In the genomic region with DNA sequence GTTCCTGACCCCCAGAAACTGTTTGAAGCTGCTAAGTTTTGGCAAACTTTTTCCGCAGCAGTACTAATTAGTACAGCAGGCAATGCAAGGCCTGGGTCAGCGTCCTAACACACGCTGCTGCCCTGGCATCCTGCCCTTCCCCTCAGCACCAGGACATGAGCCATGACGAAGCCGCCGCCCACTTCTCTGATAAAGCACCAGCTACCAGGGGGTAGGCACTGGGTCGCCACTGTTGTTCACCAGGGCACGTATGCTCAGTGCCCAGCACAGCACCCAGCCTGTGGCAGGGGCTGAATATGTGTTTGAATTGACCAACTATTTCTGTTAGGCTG, we compare ENCODE assay signal across 19 cellular contexts. TPM values are rescaled to one million over a fixed set of nuclear protein-coding genes. Genes with fewer than 3 reads are reported as not detected.
DNase-seq lines count a peak whose midpoint lies in the region; ATAC-seq, FAIRE-seq and TF ChIP-seq lines count a peak whose summit lies in the region.
"Had no signal": no experiment of that assay in that cellular context is flagged by ENCODE, and none has a peak within 500 bp of the region (broad histone marks: within the 10 kb centered on the region; RNA-seq: fewer than 3 reads in every experiment).

No MANE protein-coding gene starts in this region.

- H3K79me2 ChIP-seq in SK-N-SH (ENCODE audit: insufficient read depth), result no peaks in the 10 kb centered on the region
- H3K79me2 ChIP-seq: parathyroid adenoma had no signal

- H3K4me3 ChIP-seq in SK-N-SH (ENCODE audit: low read depth in 2 of 2, low read length in 1 of 2) (no peak overlapping the region), fibroblast of mammary gland (ENCODE audit: control insufficient read depth, low read depth, low read length) (no peak overlapping the region), neuronal stem cell (ENCODE audit: low read length in 2 of 2) (no peak overlapping the region), upper lobe of right lung (no peak overlapping the region)
- H3K4me3 ChIP-seq: GM12878 had no signal

- no peaks in the 10 kb centered on the region for H3F3A ChIP-seq in SK-N-SH (replicated peaks; ENCODE audit: insufficient read depth)

- H2AFZ ChIP-seq in SK-N-SH (ENCODE audit: low read depth) (no peak overlapping the region), neuronal stem cell (ENCODE audit: low read length) (no peak overlapping the region)
- H2AFZ ChIP-seq: parathyroid adenoma had no signal

- H2BK120ac ChIP-seq in neuronal stem cell (ENCODE audit: low read depth, low read length), result no peak overlapping the region

- FAIRE-seq in HTR-8/SVneo (lab: Jason Lieb, UNC), result no peak
- FAIRE-seq: GM12878, TTC549 had no signal

- CTCF ChIA-PET in SK-N-SH (lab: Yijun Ruan, JAX), result interaction anchor here (0.7 to 1.2 kb wide), 3 partner anchors 13 to 355 kb away, joined by 3 to 4 read pairs (median 3); no protein-coding TSS in a partner anchor

- no peak overlapping the region for H2BK15ac ChIP-seq in neuronal stem cell (ENCODE audit: low read length)

- H3K23ac ChIP-seq in neuronal stem cell (ENCODE audit: low read depth, low read length, poor library complexity), result peak overlapping the region; percentile 83

- H3K79me1 ChIP-seq in neuronal stem cell (ENCODE audit: low read depth, low read length), result no peaks in the 10 kb centered on the region

- 78% methylated on average over 8 of the region's 8 CpGs for WGBS in SK-N-SH (ENCODE audit: low lambda C conversion rate)
- no CpG with 5 or more reads among the region's 8 CpGs for WGBS in neuronal stem cell (ENCODE audit: extremely low coverage in 2 of 2, insufficient read length in 2 of 2, insufficient replicate concordance in 1 of 2), 2 donors

- POLR2A ChIA-PET in SK-N-SH (lab: Yijun Ruan, JAX), result no interaction called here

- intact Hi-C loops in upper lobe of right lung (cut with DNase I), result no loop called here

- H4K91ac ChIP-seq in neuronal stem cell (ENCODE audit: low read depth, low read length, poor library complexity), result no peak overlapping the region

- no peaks in the 10 kb centered on the region for H3K27me3 ChIP-seq in SK-N-SH (ENCODE audit: insufficient read depth)
- H3K27me3 ChIP-seq in neuronal stem cell (ENCODE audit: control insufficient read depth in 3 of 3, insufficient read depth in 3 of 3, low read depth in 1 of 3, low read length in 3 of 3), result no peaks in the 10 kb centered on the region
- H3K27me3 ChIP-seq in upper lobe of right lung, result no peaks in the 10 kb centered on the region
- H3K27me3 ChIP-seq: foreskin keratinocyte had no signal

- TF ChIP-seq RAD21 in SK-N-SH (IDR thresholded peaks at IDR 0.05; ENCODE audit: low read length), result no peak

- H3K36me3 ChIP-seq in SK-N-SH (replicated peaks in 1 of 2; ENCODE audit: control insufficient read depth in 1 of 2, insufficient read depth in 2 of 2, low read length in 1 of 2), result no peaks in the 10 kb centered on the region
- peaks cover 0 to 25% of the 10 kb centered on the region in 2 donors for H3K36me3 ChIP-seq in neuronal stem cell (replicated peaks in 1 of 2; ENCODE audit: control insufficient read depth in 2 of 2, insufficient read depth in 2 of 2, low read length in 2 of 2)
- peaks cover 19% of the 10 kb centered on the region for H3K36me3 ChIP-seq in upper lobe of right lung

- H3K4me2 ChIP-seq in SK-N-SH (no peak overlapping the region), neuronal stem cell (ENCODE audit: insufficient read depth, low read length, poor library complexity, severe bottlenecking) (no peak overlapping the region)

- TF ChIP-seq EP300 in SK-N-SH (IDR thresholded peaks at IDR 0.05; ENCODE audit: borderline replicate concordance in 1 of 2, low read depth in 1 of 2, low read length in 1 of 2), result no peak

- H3K18ac ChIP-seq in neuronal stem cell (ENCODE audit: low read length), result peak overlapping the region; percentile 69

- H2BK12ac ChIP-seq in neuronal stem cell (ENCODE audit: low read length), result no peak overlapping the region

- H3K14ac ChIP-seq in neuronal stem cell (ENCODE audit: low read length), result no peak overlapping the region

- no peaks in the 10 kb centered on the region for H3K9me2 ChIP-seq in SK-N-SH

- H3K4ac ChIP-seq in neuronal stem cell (ENCODE audit: low read length), result no peak overlapping the region

- H4K20me1 ChIP-seq in SK-N-SH (ENCODE audit: insufficient read depth), result no peaks in the 10 kb centered on the region

- H2AK5ac ChIP-seq in neuronal stem cell (ENCODE audit: low read depth, low read length), result peak overlapping the region; percentile 1

- H3K27ac ChIP-seq in SK-N-SH (ENCODE audit: low read depth in 2 of 2, low read length in 1 of 2) (no peak overlapping the region), neuronal stem cell (replicated peaks; ENCODE audit: low read length) (no peak overlapping the region), upper lobe of right lung (peak overlapping the region; percentile 42)
- H3K27ac ChIP-seq: foreskin keratinocyte, parathyroid adenoma had no signal

- no peak overlapping the region for H4K8ac ChIP-seq in neuronal stem cell (ENCODE audit: low read depth, low read length)

- peak; percentile 50 for DNase-seq in SK-N-SH
- DNase-seq in fibroblast of mammary gland (ENCODE audit: low read depth), result peak; percentile 14
- no peak for DNase-seq in neuronal stem cell (ENCODE audit: low spot score)
- DNase-seq in upper lobe of right lung, result peak; percentile 69
- no peak for DNase-seq in G401 (ENCODE audit: low spot score)
- DNase-seq in HTR-8/SVneo (ENCODE audit: insufficient read length, low spot score), result no peak
- DNase-seq: 8988T; CD8-positive, alpha-beta T cell; effector CD4-positive, alpha-beta T cell; foreskin keratinocyte; NCI-H1105; NCI-H2171 had no signal

- ATAC-seq in SK-N-SH treated with all-trans-retinoic acid at 6 μM for 48 hours, result no peak
- ATAC-seq in upper lobe of right lung, result no peak
- ATAC-seq in HG03025 (IDR thresholded peaks at IDR 0.05; ENCODE audit: low FRiP score, unreplicated experiment), result no peak
- ATAC-seq: CD8-positive, alpha-beta T cell; GM12878 had no signal

- H2BK5ac ChIP-seq in neuronal stem cell (ENCODE audit: low read length), result no peak overlapping the region

- H3K4me1 ChIP-seq in SK-N-SH (ENCODE audit: control insufficient read depth in 1 of 2, insufficient read depth in 2 of 2, low read depth in 1 of 2, low read length in 1 of 2) (peaks cover 0 to 2% of the 10 kb centered on the region in 2 experiments; a peak in 1 of 4 replicates), neuronal stem cell (ENCODE audit: control insufficient read depth in 2 of 2, insufficient read depth in 1 of 2, low read depth in 1 of 2, low read length in 2 of 2) (peaks cover 2 to 8% of the 10 kb centered on the region in 2 donors), upper lobe of right lung (peaks cover 32% of the 10 kb centered on the region)
- H3K4me1 ChIP-seq: foreskin keratinocyte, parathyroid adenoma had no signal

- H3K9me3 ChIP-seq in SK-N-SH (no peaks in the 10 kb centered on the region), neuronal stem cell (replicated peaks in 1 of 2; ENCODE audit: control insufficient read depth in 2 of 2, insufficient read depth in 1 of 2, low read depth in 1 of 2, low read length in 2 of 2) (no peaks in the 10 kb centered on the region), upper lobe of right lung (no peaks in the 10 kb centered on the region)

- in situ Hi-C loops in G401 (cut with HindIII; ENCODE audit: low sequenced_read_pairs), result no loop called here

- TF ChIP-seq CTCF in SK-N-SH (IDR thresholded peaks at IDR 0.05), result no peak
- TF ChIP-seq CTCF in fibroblast of mammary gland (conservative IDR thresholded peaks at IDR 0.05; ENCODE audit: control insufficient read depth, insufficient read depth, low read depth, low read length), result no peak
- TF ChIP-seq CTCF in upper lobe of right lung (IDR thresholded peaks at IDR 0.05), result no peak

- no peak overlapping the region for H3K9ac ChIP-seq in SK-N-SH
- no peak overlapping the region for H3K9ac ChIP-seq in neuronal stem cell (ENCODE audit: low read depth, low read length, poor library complexity)
- H3K9ac ChIP-seq: parathyroid adenoma had no signal

TF ChIP-seq in SK-N-SH, 30 proteins besides CTCF, POLR2A, EP300 and RAD21:
- TF ChIP-seq MEF2A (IDR thresholded peaks at IDR 0.05; ENCODE audit: borderline replicate concordance, low read depth) (no peak), CHD2 (IDR thresholded peaks at IDR 0.05; ENCODE audit: low read length, partially characterized antibody) (no peak), USF1 (IDR thresholded peaks at IDR 0.05; ENCODE audit: borderline replicate concordance, low read depth) (no peak), EZH2phosphoT487 (IDR thresholded peaks at IDR 0.05; ENCODE audit: borderline replicate concordance, low read depth) (no peak), GABPA (IDR thresholded peaks at IDR 0.05; ENCODE audit: low read depth) (no peak), JUND (IDR thresholded peaks at IDR 0.05) (no peak), RXRA (IDR thresholded peaks at IDR 0.05; ENCODE audit: borderline replicate concordance, low read depth) (no peak)

TF ChIP-seq in SK-N-SH treated with all-trans-retinoic acid at 6 μM for 48 hours, 23 proteins besides CTCF, POLR2A, EP300 and RAD21:
- TF ChIP-seq ZFP3 (CRISPR knock-in tag; IDR thresholded peaks at IDR 0.05) (no peak), PPARA (CRISPR knock-in tag; IDR thresholded peaks at IDR 0.05; ENCODE audit: borderline replicate concordance) (no peak), ZFP30 (CRISPR knock-in tag; IDR thresholded peaks at IDR 0.05) (no peak), ZC3H10 (CRISPR knock-in tag; IDR thresholded peaks at IDR 0.05) (no peak), BACH2 (CRISPR knock-in tag; IDR thresholded peaks at IDR 0.05; ENCODE audit: borderline replicate concordance) (no peak)
- TF ChIP-seq, protein P1, sequence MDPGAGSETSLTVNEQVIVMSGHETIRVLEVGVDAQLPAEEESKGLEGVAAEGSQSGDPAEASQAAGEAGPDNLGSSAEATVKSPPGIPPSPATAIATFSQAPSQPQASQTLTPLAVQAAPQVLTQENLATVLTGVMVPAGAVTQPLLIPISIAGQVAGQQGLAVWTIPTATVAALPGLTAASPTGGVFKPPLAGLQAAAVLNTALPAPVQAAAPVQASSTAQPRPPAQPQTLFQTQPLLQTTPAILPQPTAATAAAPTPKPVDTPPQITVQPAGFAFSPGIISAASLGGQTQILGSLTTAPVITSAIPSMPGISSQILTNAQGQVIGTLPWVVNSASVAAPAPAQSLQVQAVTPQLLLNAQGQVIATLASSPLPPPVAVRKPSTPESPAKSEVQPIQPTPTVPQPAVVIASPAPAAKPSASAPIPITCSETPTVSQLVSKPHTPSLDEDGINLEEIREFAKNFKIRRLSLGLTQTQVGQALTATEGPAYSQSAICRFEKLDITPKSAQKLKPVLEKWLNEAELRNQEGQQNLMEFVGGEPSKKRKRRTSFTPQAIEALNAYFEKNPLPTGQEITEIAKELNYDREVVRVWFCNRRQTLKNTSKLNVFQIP (CRISPR knock-in tag; IDR thresholded peaks at IDR 0.05; ENCODE audit: borderline replicate concordance, low read depth), result no peak

RNA-seq across cellular contexts. Expression of gene CHST15, which starts 59.5 kb away (rescaled TPM):
- polyA plus RNA-seq in SK-N-SH (2012; rRNA removed), result 0.02 TPM in 2 replicates
- 0.01 and 0.05 TPM in 2 replicates for polyA plus RNA-seq in SK-N-SH (2012; cell fraction: cytosol; rRNA removed)
- polyA plus RNA-seq in SK-N-SH (2012; cell fraction: nucleus; rRNA removed), result 0.02 and 0.06 TPM in 2 replicates
- 0.42 TPM for polyA plus RNA-seq in neuronal stem cell (2013, experiment 1 of 2)
- polyA plus RNA-seq in neuronal stem cell (2013, experiment 2 of 2), result 0.43 TPM
- total RNA-seq in upper lobe of right lung, result 49.2 TPM
- not detected in 2 replicates for total RNA-seq in G401 (2014; rRNA removed; shearing (Covaris generic))
- total RNA-seq: activated CD8-positive, alpha-beta memory T cell treated with anti-CD3 and anti-CD28 coated beads for 36 hours; SK-MEL-5 had no signal

Comparison
In these comparisons a context has a peak if more than half of its experiments do, and no peak if none do; other contexts are left out.
1. DNase-seq: peak in SK-N-SH (single experiment), fibroblast of mammary gland (single experiment) and upper lobe of right lung (single experiment); none in neuronal stem cell (single experiment), G401 (single experiment) and HTR-8/SVneo (single experiment).
2. RNA of gene CHST15, which starts 59.5 kb away (total RNA-seq): 49.2 TPM in upper lobe of right lung (single experiment); not detected in G401; every median in the first group is over 10 times any median in the second.